26 cellular contexts compared by ENCODE assay signal in the genomic region with DNA sequence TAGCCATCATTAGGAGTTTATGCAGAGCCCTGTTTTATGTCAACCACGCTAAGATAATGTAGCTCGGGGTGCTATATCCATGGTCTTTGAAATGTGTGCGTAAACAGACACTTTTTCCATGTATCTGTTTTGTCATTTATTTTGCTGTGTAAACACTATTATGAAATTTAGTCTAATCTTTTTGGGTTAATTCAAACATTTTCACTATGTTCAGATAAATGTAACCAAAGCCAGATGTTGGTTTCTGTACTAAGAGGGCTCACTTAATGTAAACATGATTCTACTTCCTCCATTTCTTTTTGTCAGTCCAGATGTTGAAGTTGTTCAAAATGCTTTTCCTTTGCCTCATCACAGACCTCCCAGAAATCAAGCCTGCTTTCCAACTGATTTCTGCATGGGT.
"Had no signal": no experiment of that assay in that cellular context is flagged by ENCODE, and none has a peak within 500 bp of the region (broad histone marks: within the 10 kb centered on the region; RNA-seq: fewer than 3 reads in every experiment).

No MANE protein-coding gene starts in this region.

- H3K27ac ChIP-seq: adrenal gland, breast epithelium had no signal

- DNase-seq: activated B cell treated with CpG ODN at 0.5 μM for 24 hours; activated CD4-positive, alpha-beta T cell treated with anti-CD3 and anti-CD28 coated beads for 1 hour; activated CD4-positive, alpha-beta T cell treated with anti-CD3 and anti-CD28 coated beads, Interleukin-2, amount 10 ng/mL, durations not matched to agents 24 days and 14 days; activated CD4-positive, alpha-beta T cell treated with anti-CD3 and anti-CD28 coated beads, Interleukin-2, amount 50 U/mL, for 48 hours; activated CD8-positive, alpha-beta memory T cell treated with anti-CD3 and anti-CD28 coated beads, Interleukin-2, amount 10 ng/mL, durations not matched to agents 7 days and 5 days; activated effector memory CD4-positive, alpha-beta T cell treated with Interleukin-2 at 50 U/mL for 16 hours; activated naive CD4-positive, alpha-beta T cell treated with Interleukin-2 at 50 U/mL for 16 hours; activated T-cell treated with anti-CD3 and anti-CD28 coated beads, Interleukin-2, amount 50 U/mL, for 24 hours; adrenal gland; aorta; caudate nucleus; KG1; NCI-H1092; NCI-H1417; NCI-H1930; NCI-H2171; NCI-H226; NCI-H526; NCI-H774; SIG-M5; T-helper 17 cell; T1000 had no signal

- H3K36me3 ChIP-seq: adrenal gland, breast epithelium had no signal

- H3K27me3 ChIP-seq: adrenal gland, breast epithelium had no signal

- H3K4me3 Mint-ChIP-seq: activated B cell treated with CpG ODN at 0.5 μM for 24 hours; activated CD4-positive, alpha-beta T cell treated with anti-CD3 and anti-CD28 coated beads, Interleukin-2, amount 10 ng/mL, durations not matched to agents 24 days and 14 days; activated CD8-positive, alpha-beta memory T cell treated with anti-CD3 and anti-CD28 coated beads, Interleukin-2, amount 10 ng/mL, durations not matched to agents 7 days and 5 days; activated naive CD8-positive, alpha-beta T cell; activated T-cell treated with anti-CD3 and anti-CD28 coated beads, Interleukin-2, amount 50 U/mL, for 24 hours; activated T-helper 1 cell treated with anti-CD3 and anti-CD28 coated beads, Interleukin-12 subunit alpha, Interleukin-12 subunit beta, Interleukin-2, Interleukin-4 antibody, amounts not matched to agents 30 ng/mL and 10 ng/mL and 1 ng/mL, durations not matched to agents 14 hours and 24 hours and 36 hours; IgD-negative memory B cell; T-helper 17 cell had no signal

- H3K4me1 ChIP-seq: adrenal gland, breast epithelium had no signal

- H3K9me3 Mint-ChIP-seq: activated CD4-positive, alpha-beta T cell treated with anti-CD3 and anti-CD28 coated beads, Interleukin-2, amount 10 ng/mL, durations not matched to agents 24 days and 14 days had no signal

- H3K4me3 ChIP-seq: adrenal gland, breast epithelium had no signal

- H3K4me1 Mint-ChIP-seq: activated B cell treated with CpG ODN at 0.5 μM for 24 hours; activated CD4-positive, alpha-beta T cell treated with anti-CD3 and anti-CD28 coated beads, Interleukin-2, amount 10 ng/mL, durations not matched to agents 24 days and 14 days; activated CD8-positive, alpha-beta memory T cell treated with anti-CD3 and anti-CD28 coated beads, Interleukin-2, amount 10 ng/mL, durations not matched to agents 7 days and 5 days; IgD-negative memory B cell; T-helper 17 cell had no signal

- H3K27me3 Mint-ChIP-seq: activated B cell treated with CpG ODN at 0.5 μM for 24 hours; activated CD4-positive, alpha-beta T cell treated with anti-CD3 and anti-CD28 coated beads, Interleukin-2, amount 10 ng/mL, durations not matched to agents 24 days and 14 days; activated CD8-positive, alpha-beta memory T cell treated with anti-CD3 and anti-CD28 coated beads, Interleukin-2, amount 10 ng/mL, durations not matched to agents 7 days and 5 days; activated naive CD8-positive, alpha-beta T cell; activated T-cell treated with anti-CD3 and anti-CD28 coated beads, Interleukin-2, amount 50 U/mL, for 24 hours; IgD-negative memory B cell; T-helper 17 cell had no signal

- H3K36me3 Mint-ChIP-seq: activated CD8-positive, alpha-beta memory T cell treated with anti-CD3 and anti-CD28 coated beads, Interleukin-2, amount 10 ng/mL, durations not matched to agents 7 days and 5 days; activated naive CD8-positive, alpha-beta T cell; IgD-negative memory B cell had no signal

- H3K9me3 ChIP-seq: adrenal gland, breast epithelium had no signal

- H3K27ac Mint-ChIP-seq: activated B cell treated with CpG ODN at 0.5 μM for 24 hours; activated CD4-positive, alpha-beta T cell treated with anti-CD3 and anti-CD28 coated beads, Interleukin-2, amount 10 ng/mL, durations not matched to agents 24 days and 14 days; activated CD8-positive, alpha-beta memory T cell treated with anti-CD3 and anti-CD28 coated beads, Interleukin-2, amount 10 ng/mL, durations not matched to agents 7 days and 5 days; activated naive CD8-positive, alpha-beta T cell; activated T-cell treated with anti-CD3 and anti-CD28 coated beads, Interleukin-2, amount 50 U/mL, for 24 hours; activated T-helper 1 cell treated with anti-CD3 and anti-CD28 coated beads, Interleukin-12 subunit alpha, Interleukin-12 subunit beta, Interleukin-2, Interleukin-4 antibody, amounts not matched to agents 30 ng/mL and 10 ng/mL and 1 ng/mL, durations not matched to agents 14 hours and 24 hours and 36 hours; IgD-negative memory B cell; T-helper 17 cell had no signal

- ATAC-seq: activated CD8-positive, alpha-beta memory T cell treated with anti-CD3 and anti-CD28 coated beads, Interleukin-2, amount 10 ng/mL, durations not matched to agents 7 days and 5 days; T-helper 17 cell had no signal
